In genomic region chr21:32777269-32777668, GRCh38 we compare ENCODE assay signal across 1 cellular context.
A peak's percentile ranks its signal among the peaks of the same experiment; 100 is the strongest.
TF ChIP-seq lines count a peak whose summit lies in the region.

No MANE protein-coding gene starts in this region.

TF ChIP-seq in HEK293, 187 proteins besides CTCF, POLR2A, EP300 and RAD21 (continued from another document):
- no peak for TF ChIP-seq ZNF596 (tag by site-specific recombination; IDR thresholded peaks at IDR 0.05)
- TF ChIP-seq HIC1 (tag by site-specific recombination; IDR thresholded peaks at IDR 0.05) = no peak
- TF ChIP-seq ZNF629 (tag by site-specific recombination; IDR thresholded peaks at IDR 0.05) = peak; percentile 80
- peak; percentile 87 for TF ChIP-seq ATF2 (tag by site-specific recombination; IDR thresholded peaks at IDR 0.05; ENCODE audit: low read depth)
- TF ChIP-seq ZNF529 (tag by site-specific recombination; IDR thresholded peaks at IDR 0.05; ENCODE audit: insufficient replicate concordance) = no peak
- no peak for TF ChIP-seq ZNF426 (tag by site-specific recombination; IDR thresholded peaks at IDR 0.05)
